ENCODE assay signal across 4 cellular contexts in genomic region chr1:214591918-214592317, GRCh38. TPM values are rescaled to one million over a fixed set of nuclear protein-coding genes. Genes with fewer than 3 reads are reported as not detected.
A peak's percentile ranks its signal among the peaks of the same experiment; 100 is the strongest.
DNase-seq lines count a peak whose midpoint lies in the region; ATAC-seq, FAIRE-seq and TF ChIP-seq lines count a peak whose summit lies in the region.
"Not testable (repeated sequence)": the region's sequence is repeated elsewhere in the genome, so short reads cannot be mapped to it uniquely, and the experiment has no call there.
"Had no signal": no experiment of that assay in that cellular context is flagged by ENCODE, and none has a peak within 500 bp of the region (broad histone marks: within the 10 kb centered on the region; RNA-seq: fewer than 3 reads in every experiment).

No MANE protein-coding gene starts in this region.

- H3K4me2 ChIP-seq in K562 (ENCODE audit: insufficient read depth, low read length): not testable (repeated sequence)

- H2AFZ ChIP-seq in K562 (ENCODE audit: low read depth, low read length): not testable (repeated sequence)

- not testable (repeated sequence) for FAIRE-seq in K562 (lab: Jason Lieb, UNC)

- BruUV-seq in K562 (replicated peaks; lab: Mats Ljungman, UMichigan); MCF 10A (replicated peaks; lab: Mats Ljungman, UMichigan): not testable (repeated sequence)

- not testable (repeated sequence) for H3K4me3 Mint-ChIP-seq in MCF 10A (ENCODE audit: unreplicated experiment)

- intact Hi-C loops in K562 (cut with micrococcal nuclease); MCF 10A (cut with micrococcal nuclease): not testable (repeated sequence)

- POLR2A ChIA-PET in K562 (lab: Yijun Ruan, JAX): not testable (repeated sequence)
- POLR2A ChIA-PET in MCF 10A (lab: Yijun Ruan, JAX): interaction anchor here (0.6 to 5.3 kb wide), 9 partner anchors 10 to 1490 kb away, joined by 4 to 40 read pairs (median 5); partner anchors contain the start of genes CENPF and PTPN14

- not testable (repeated sequence) for H3K27ac ChIP-seq in K562 (ENCODE audit: extremely low read depth, low read depth, low read length)

- not testable (repeated sequence) for H3K9me3 ChIP-seq in K562 (replicated peaks; ENCODE audit: control insufficient read depth, insufficient read depth, low read depth, low read length)

- not testable (repeated sequence) for H3K9me3 Mint-ChIP-seq in MCF 10A (ENCODE audit: unreplicated experiment)

- H3K27me3 ChIP-seq in K562 (ENCODE audit: control insufficient read depth in 2 of 2, insufficient read depth in 2 of 2, low read length in 2 of 2): not testable (repeated sequence)

- TF ChIP-seq POLR2A in K562 (conservative IDR thresholded peaks at IDR 0.05): not testable (repeated sequence)

- 4% methylated on average over 8 of the region's 8 CpGs for WGBS in K562 (ENCODE audit: insufficient coverage, low coverage, missing lambda C conversion rate)

- not testable (repeated sequence) for H3K36me3 Mint-ChIP-seq in MCF 10A (ENCODE audit: insufficient read depth, unreplicated experiment)

- CTCF ChIA-PET in K562 (lab: Yijun Ruan, JAX; ENCODE audit: low intra/inter-chr PET ratio): not testable (repeated sequence)
- CTCF ChIA-PET in MCF 10A (lab: Yijun Ruan, JAX): interaction anchor here (0.7 to 21.4 kb wide), 16 partner anchors 8 to 378 kb away, joined by 3 to 958 read pairs (median 10); partner anchors contain the start of gene CENPF

- H3K4me1 ChIP-seq in K562 (replicated peaks in 1 of 2; ENCODE audit: control insufficient read depth in 2 of 2, insufficient read depth in 2 of 2, low read length in 2 of 2): not testable (repeated sequence)

- H3K36me3 ChIP-seq in K562 (ENCODE audit: control insufficient read depth, insufficient read depth, low read length): not testable (repeated sequence)

- H3K9ac ChIP-seq in K562 (ENCODE audit: insufficient read depth in 1 of 2, low read depth in 2 of 2, low read length in 2 of 2): not testable (repeated sequence)

- in situ Hi-C loops in K562 (cut with MboI): not testable (repeated sequence)

- not testable (repeated sequence) for TF ChIP-seq RAD21 in K562 (CRISPR knock-in tag; conservative IDR thresholded peaks at IDR 0.05 in 1 of 2, IDR thresholded peaks at IDR 0.05 in 1 of 2)

- ATAC-seq in K562: peak; percentile 47; the same call in 1 of the 3 replicates

- TF ChIP-seq EP300 in K562 (IDR thresholded peaks at IDR 0.05; ENCODE audit: low read length): not testable (repeated sequence)

- not testable (repeated sequence) for DNase-seq in K562 (ENCODE audit: extremely low read depth in 1 of 4, low spot score in 3 of 4); MCF 10A (ENCODE audit: unreplicated experiment)

- H3K79me2 ChIP-seq in K562 (ENCODE audit: control insufficient read depth, insufficient read depth, low read length): not testable (repeated sequence)

- H3K27me3 Mint-ChIP-seq in MCF 10A (ENCODE audit: insufficient read depth, unreplicated experiment): not testable (repeated sequence)

- not testable (repeated sequence) for TF ChIP-seq CTCF in K562 (IDR thresholded peaks at IDR 0.05 in 2 of 3, conservative IDR thresholded peaks at IDR 0.05 in 1 of 3; ENCODE audit: insufficient read depth in 2 of 3, low read depth in 1 of 3, low read length in 3 of 3); MCF 10A (IDR thresholded peaks at IDR 0.05; ENCODE audit: unreplicated experiment)

- not testable (repeated sequence) for H3K4me3 ChIP-seq in K562

- H4K20me1 ChIP-seq in K562 (replicated peaks; ENCODE audit: control insufficient read depth, insufficient read depth, low read length): not testable (repeated sequence)

- not testable (repeated sequence) for H3K9me1 ChIP-seq in K562 (ENCODE audit: control insufficient read depth, insufficient read depth, low read length)

- H3K4me1 Mint-ChIP-seq in MCF 10A (ENCODE audit: insufficient read depth, unreplicated experiment): not testable (repeated sequence)

- peak overlapping the region; percentile 25 for H3K27ac Mint-ChIP-seq in MCF 10A (ENCODE audit: low read depth, unreplicated experiment)

TF ChIP-seq in K562, 482 proteins besides CTCF, POLR2A, EP300 and RAD21:
- TF ChIP-seq TRIM24 (IDR thresholded peaks at IDR 0.05): peak; percentile 50 to 55; a peak in 2 of 4 replicates
- TF ChIP-seq ATF3 (IDR thresholded peaks at IDR 0.05): peak; percentile 79
- not testable (repeated sequence) for TF ChIP-seq ATF3 (CRISPR knock-in tag; conservative IDR thresholded peaks at IDR 0.05)
- TF ChIP-seq CEBPG (CRISPR knock-in tag; IDR thresholded peaks at IDR 0.05): peak; percentile 40; the same call in 1 of the 2 replicates
- TF ChIP-seq CEBPG (tag; conservative IDR thresholded peaks at IDR 0.05 in 1 of 2, IDR thresholded peaks at IDR 0.05 in 1 of 2): peak; percentile 21 to 70; a peak in 1 of 4 replicates
- TF ChIP-seq L3MBTL2 (IDR thresholded peaks at IDR 0.05): 0 out of 2 replicates have a peak, but pooled peaks have one; percentile 12
TF ChIP-seq in K562: peak in this region for 4; not testable (repeated sequence) for 478.

RNA-seq across cellular contexts. Expression of gene CENPF, which starts 11.1 kb away (rescaled TPM):
- 21.7 and 130 TPM in 2 replicates for total RNA-seq in K562 (2011; cell fraction: chromatin; rRNA removed; ENCODE audit: low replicate concordance)
- total RNA-seq in K562 (2011; cell fraction: nucleolus; rRNA removed): 11.8 and 20.9 TPM in 2 replicates
- total RNA-seq in K562 (2011; cell fraction: nucleoplasm; rRNA removed): 40.8 and 50.3 TPM in 2 replicates
- total RNA-seq in K562 (2014; rRNA removed) (76.9 and 91.6 TPM in 2 replicates), K562 (2014; rRNA removed; fragmentation: Illumina TruSeq; extraction: Trizol) (180 and 214 TPM in 2 replicates), K562 (2015; rRNA removed; fragmentation: Illumina TruSeq; extraction: Trizol) (142 and 153 TPM in 2 replicates), K562 (2021) (98.2 and 102 TPM in 2 replicates), MCF 10A (2022) (88.8 and 135 TPM in 2 replicates)
- polyA plus RNA-seq in K562 (2011; rRNA removed) (46.4 and 64.5 TPM in 2 replicates), K562 (2014; fragmentation: Illumina TruSeq; extraction: Trizol) (118 TPM in 2 replicates), K562 (2014; fragmentation: Nextera tagmentation; extraction: Ambion mirVana) (10 to 100 TPM; 50.6 to 92.6 TPM), K562 (2014; rRNA removed) (54.1 and 98.3 TPM in 2 replicates)
- 8.8 and 16.0 TPM in 2 replicates for polyA plus RNA-seq in K562 (2011; cell fraction: cytosol; rRNA removed)
- polyA plus RNA-seq in K562 (2011; cell fraction: nucleus; rRNA removed): 52.2 and 53.8 TPM in 2 replicates
- polyA plus RNA-seq in K562 (2012): 48.5 and 70.8 TPM in 2 replicates
- polyA minus RNA-seq in K562 (2011; rRNA and poly(A)+ RNA removed): 99.3 and 119 TPM in 2 replicates
- polyA minus RNA-seq in K562 (2011; cell fraction: cytosol; rRNA and poly(A)+ RNA removed): 46.6 and 50.8 TPM in 2 replicates
- 35.7 and 70.4 TPM in 2 replicates for polyA minus RNA-seq in K562 (2011; cell fraction: nucleus; rRNA and poly(A)+ RNA removed)

RNA-seq across cellular contexts. Expression of gene PTPN14, which starts 40.5 kb away (rescaled TPM):
- not detected in 2 replicates for total RNA-seq in K562 (2011; cell fraction: chromatin; rRNA removed; ENCODE audit: low replicate concordance)
- total RNA-seq in K562 (2011; cell fraction: nucleolus; rRNA removed): not detected in 2 replicates
- total RNA-seq in K562 (2011; cell fraction: nucleoplasm; rRNA removed): 0.08 TPM in 1 of 2 replicates, not detected in the other
- not detected in 2 replicates for total RNA-seq in K562 (2014; rRNA removed)
- not detected in 2 replicates for total RNA-seq in K562 (2014; rRNA removed; fragmentation: Illumina TruSeq; extraction: Trizol)
- not detected in 2 replicates for total RNA-seq in K562 (2015; rRNA removed; fragmentation: Illumina TruSeq; extraction: Trizol)
- 0.29 TPM in 2 replicates for total RNA-seq in K562 (2021)
- polyA plus RNA-seq in K562 (2011; rRNA removed): 0.03 TPM in 1 of 2 replicates, not detected in the other
- under 0.01 and 0.03 TPM in 2 replicates for polyA plus RNA-seq in K562 (2011; cell fraction: cytosol; rRNA removed)
- polyA plus RNA-seq in K562 (2011; cell fraction: nucleus; rRNA removed): 0.03 TPM in 1 of 2 replicates, not detected in the other
- 0.04 and 0.11 TPM in 2 replicates for polyA plus RNA-seq in K562 (2012)
- polyA plus RNA-seq in K562 (2014; fragmentation: Illumina TruSeq; extraction: Trizol): not detected in 2 replicates
- polyA plus RNA-seq in K562 (2014; fragmentation: Nextera tagmentation; extraction: Ambion mirVana): under 1 TPM in 1 of 2 experiments, not detected in 1; 0.01 TPM
- polyA plus RNA-seq in K562 (2014; rRNA removed): 0.04 TPM in 1 of 2 replicates, not detected in the other
- under 0.01 and 0.03 TPM in 2 replicates for polyA minus RNA-seq in K562 (2011; rRNA and poly(A)+ RNA removed)
- polyA minus RNA-seq in K562 (2011; cell fraction: cytosol; rRNA and poly(A)+ RNA removed): not detected in 2 replicates
- polyA minus RNA-seq in K562 (2011; cell fraction: nucleus; rRNA and poly(A)+ RNA removed): not detected in 2 replicates
- total RNA-seq in MCF 10A (2022): 240 and 243 TPM in 2 replicates
- total RNA-seq: B cell; CD8-positive, alpha-beta T cell had no signal

Comparison
In these comparisons a context has a peak if more than half of its experiments do, and no peak if none do; other contexts are left out.
1. RNA of gene PTPN14, which starts 40.5 kb away (total RNA-seq): 240 to 243 TPM in MCF 10A; 0.08 to 0.29 TPM in K562; every median in the first group is over 100 times any median in the second.